Comparison of ENCODE assay signal across 24 cellular contexts in genomic region chr1:175890958-175891357, GRCh38.
DNase-seq lines count a peak whose midpoint lies in the region; ATAC-seq, FAIRE-seq and TF ChIP-seq lines count a peak whose summit lies in the region.
"Had no signal": no experiment of that assay in that cellular context is flagged by ENCODE, and none has a peak within 500 bp of the region (broad histone marks: within the 10 kb centered on the region; RNA-seq: fewer than 3 reads in every experiment).

No MANE protein-coding gene starts in this region.

- no peak overlapping the region for H3K27ac ChIP-seq in K562 (ENCODE audit: extremely low read depth, low read depth, low read length)
- H3K27ac ChIP-seq: A549; BLaER1 treated with 17β-estradiol and CSF1 and Interleukin-3, amounts not matched to agents 10 nM and 100 nM had no signal

- H3K9me3 ChIP-seq in K562 (replicated peaks; ENCODE audit: control insufficient read depth, insufficient read depth, low read depth, low read length), result no peaks in the 10 kb centered on the region
- H3K9me3 ChIP-seq: A549, BE2C had no signal

- no peaks in the 10 kb centered on the region for H3K9me3 Mint-ChIP-seq in progenitor cell of endocrine pancreas (ENCODE audit: low read depth)
- H3K9me3 Mint-ChIP-seq: CD4-positive, alpha-beta T cell; H9 had no signal

- 0 out of 2 replicates have a peak overlapping the region, but pooled peaks have one; percentile 1 for H2AFZ ChIP-seq in K562 (ENCODE audit: low read depth, low read length)
- H2AFZ ChIP-seq: GM23338 had no signal

- H3K27me3 ChIP-seq in K562 (ENCODE audit: control insufficient read depth in 2 of 2, insufficient read depth in 2 of 2, low read length in 2 of 2), result peaks cover 15 to 46% of the 10 kb centered on the region in 2 experiments; a peak in 4 of 5 replicates
- H3K27me3 ChIP-seq: BE2C; BLaER1 treated with 17β-estradiol and CSF1 and Interleukin-3, amounts not matched to agents 10 nM and 100 nM had no signal

- in situ Hi-C loops in K562 (cut with MboI), result no loop called here

- WGBS in K562 (ENCODE audit: insufficient coverage, low coverage, missing lambda C conversion rate), result 8% methylated on average over 7 of the region's 7 CpGs

- peaks cover 18% of the 10 kb centered on the region for H3K27me3 Mint-ChIP-seq in progenitor cell of endocrine pancreas
- H3K27me3 Mint-ChIP-seq: CD4-positive, alpha-beta T cell had no signal

- POLR2A ChIA-PET in K562 (lab: Yijun Ruan, JAX), result interaction anchor here (0.7 kb wide), 1 partner anchor 60 kb away, joined by 3 read pairs; no protein-coding TSS in a partner anchor

- DNase-seq in activated CD8-positive, alpha-beta memory T cell treated with anti-CD3 and anti-CD28 coated beads, Interleukin-2, amount 50 U/mL, for 48 hours, result peak; percentile 13
- DNase-seq in activated CD8-positive, alpha-beta memory T cell treated with anti-CD3 and anti-CD28 coated beads, Interleukin-2, amount 50 U/mL, for 4 hours, result no peak
- DNase-seq in K562 (ENCODE audit: extremely low read depth in 1 of 4, low spot score in 3 of 4), result no peak
- DNase-seq in progenitor cell of endocrine pancreas (ENCODE audit: low spot score, unreplicated experiment), result no peak
- DNase-seq in effector CD4-positive, alpha-beta T cell, result no peak
- no peak for DNase-seq in NCI-H748 (lab: John Stamatoyannopoulos, UW; ENCODE audit: unreplicated experiment)
- DNase-seq: 8988T; ACHN; AML-193; BE2C; Calu3; CD4-positive, alpha-beta T cell; CD8-positive, alpha-beta memory T cell; DMS53; DMS79 treated with DMSO at 0.1 percent for 48 hours; GF-D8; H9 had no signal

- CTCF ChIA-PET in K562 (lab: Yijun Ruan, JAX; ENCODE audit: low intra/inter-chr PET ratio), result no interaction called here

- H3K9ac ChIP-seq in K562 (ENCODE audit: insufficient read depth in 1 of 2, low read depth in 2 of 2, low read length in 2 of 2), result no peak overlapping the region
- H3K9ac ChIP-seq: BLaER1 treated with 17β-estradiol and CSF1 and Interleukin-3, amounts not matched to agents 10 nM and 100 nM had no signal

- no peak overlapping the region for H3K4me3 ChIP-seq in K562
- H3K4me3 ChIP-seq: A549; BLaER1 treated with 17β-estradiol and CSF1 and Interleukin-3, amounts not matched to agents 10 nM and 100 nM; GM23338 had no signal

- no peak for TF ChIP-seq RAD21 in K562 (CRISPR knock-in tag; conservative IDR thresholded peaks at IDR 0.05 in 1 of 2, IDR thresholded peaks at IDR 0.05 in 1 of 2)

- H3K4me1 ChIP-seq in K562 (replicated peaks in 1 of 2; ENCODE audit: control insufficient read depth in 2 of 2, insufficient read depth in 2 of 2, low read length in 2 of 2), result peaks cover 10 to 12% of the 10 kb centered on the region in 2 experiments; a peak in 4 of 5 replicates
- H3K4me1 ChIP-seq: A549, BE2C had no signal

- H3K36me3 ChIP-seq in K562 (ENCODE audit: control insufficient read depth, insufficient read depth, low read length), result no peaks in the 10 kb centered on the region
- H3K36me3 ChIP-seq: BE2C had no signal

- no TSS peak for BruUV-seq in K562 (replicated peaks; lab: Mats Ljungman, UMichigan)

- no peaks in the 10 kb centered on the region for H3K79me2 ChIP-seq in K562 (ENCODE audit: control insufficient read depth, insufficient read depth, low read length)

- H3K4me3 Mint-ChIP-seq in progenitor cell of endocrine pancreas (ENCODE audit: low read depth), result no peak overlapping the region
- H3K4me3 Mint-ChIP-seq: CD14-positive monocyte; CD4-positive, alpha-beta T cell; CD8-positive, alpha-beta memory T cell; GM23338; H9 had no signal

- FAIRE-seq in K562 (lab: Jason Lieb, UNC), result no peak
- FAIRE-seq: A549, GM12891, GM18507 had no signal

- no peaks in the 10 kb centered on the region for H3K9me1 ChIP-seq in K562 (ENCODE audit: control insufficient read depth, insufficient read depth, low read length)

- TF ChIP-seq EP300 in K562 (IDR thresholded peaks at IDR 0.05; ENCODE audit: low read length), result no peak

- no peaks in the 10 kb centered on the region; the same call in 1 of the 2 replicates for H4K20me1 ChIP-seq in K562 (replicated peaks; ENCODE audit: control insufficient read depth, insufficient read depth, low read length)
- H4K20me1 ChIP-seq: BLaER1 treated with 17β-estradiol and CSF1 and Interleukin-3, amounts not matched to agents 10 nM and 100 nM had no signal

- no peak overlapping the region for H3K4me2 ChIP-seq in K562 (ENCODE audit: insufficient read depth, low read length)
- H3K4me2 ChIP-seq: A549, GM23338 had no signal

- intact Hi-C loops in K562 (cut with micrococcal nuclease), result no loop called here

- H3K27ac Mint-ChIP-seq in progenitor cell of endocrine pancreas, result peak overlapping the region; percentile 12
- H3K27ac Mint-ChIP-seq: CD4-positive, alpha-beta T cell; CD8-positive, alpha-beta memory T cell; GM23338; H9 had no signal

- H3K4me1 Mint-ChIP-seq in progenitor cell of endocrine pancreas (ENCODE audit: low read depth), result no peaks in the 10 kb centered on the region
- H3K4me1 Mint-ChIP-seq: CD8-positive, alpha-beta memory T cell had no signal

- no peak for TF ChIP-seq POLR2A in K562 (conservative IDR thresholded peaks at IDR 0.05)

- TF ChIP-seq CTCF in K562 (IDR thresholded peaks at IDR 0.05 in 2 of 3, conservative IDR thresholded peaks at IDR 0.05 in 1 of 3; ENCODE audit: insufficient read depth in 2 of 3, low read depth in 1 of 3, low read length in 3 of 3) (no peak), progenitor cell of endocrine pancreas (IDR thresholded peaks at IDR 0.05; ENCODE audit: unreplicated experiment) (no peak)

- H3K36me3 Mint-ChIP-seq in progenitor cell of endocrine pancreas (ENCODE audit: insufficient read depth), result peaks cover 5% of the 10 kb centered on the region
- H3K36me3 Mint-ChIP-seq: CD14-positive monocyte had no signal

- no peak for ATAC-seq in K562
- ATAC-seq: A549, GM23338, HCT116 had no signal

TF ChIP-seq in K562, 482 proteins besides CTCF, POLR2A, EP300 and RAD21 (continues in another document):
- TF ChIP-seq TFE3 (CRISPR knock-in tag; IDR thresholded peaks at IDR 0.05), result peak; percentile 28; the same call in 1 of the 2 replicates
